In genomic region chr1:168439451-168440375, GRCh38 we compare ENCODE assay signal across 8 cellular contexts.
DNase-seq lines count a peak whose midpoint lies in the region; ATAC-seq and TF ChIP-seq lines count a peak whose summit lies in the region.

No MANE protein-coding gene starts in this region.

- H3K27me3 Mint-ChIP-seq in CD8-positive, alpha-beta T cell (ENCODE audit: low read depth), result no peaks in the 10 kb centered on the region
- H3K27me3 Mint-ChIP-seq in nephron (ENCODE audit: low read depth), result peaks cover 51% of the 10 kb centered on the region

- H3K27me3 ChIP-seq in CD8-positive, alpha-beta T cell (ENCODE audit: insufficient read depth, low read length), result no peaks in the 10 kb centered on the region

- H3K4me3 Mint-ChIP-seq in CD8-positive, alpha-beta T cell, result peak overlapping the region; percentile 83
- H3K4me3 Mint-ChIP-seq in nephron, result peak overlapping the region; percentile 12 to 39 (median 37)

- no peaks in the 10 kb centered on the region for H3K9me3 ChIP-seq in CD8-positive, alpha-beta T cell (ENCODE audit: low read length)

- peak; percentile 88 for ATAC-seq in CD8-positive, alpha-beta T cell
- ATAC-seq in GM19455 (IDR thresholded peaks at IDR 0.05; ENCODE audit: unreplicated experiment) (peak; percentile 70), esophagus mucosa (peak; percentile 76)

- H3K4me1 Mint-ChIP-seq in CD8-positive, alpha-beta T cell (ENCODE audit: low read depth), result peaks cover 58% of the 10 kb centered on the region
- peaks cover 11% of the 10 kb centered on the region for H3K4me1 Mint-ChIP-seq in nephron

- H3K27ac Mint-ChIP-seq in CD8-positive, alpha-beta T cell, result peak overlapping the region; percentile 90
- no peak overlapping the region for H3K27ac Mint-ChIP-seq in nephron

- peak; percentile 70 for TF ChIP-seq CTCF in CD8-positive, alpha-beta T cell (IDR thresholded peaks at IDR 0.05)
- TF ChIP-seq CTCF in nephron (IDR thresholded peaks at IDR 0.05; ENCODE audit: unreplicated experiment in 3 of 3), result peak; percentile 62 to 88 (median 66)

- H3K4me3 ChIP-seq in CD8-positive, alpha-beta T cell (ENCODE audit: low read depth, low read length), result peak overlapping the region; percentile 21

- intact Hi-C loops in CD8-positive, alpha-beta T cell (cut with DNase I, micrococcal nuclease), result loop anchor here (1.0 to 10.0 kb wide), 13 partner anchors 73 to 1108 kb away; partner anchors contain the start of genes ATP1B1 (in 2 of the 2), BLZF1 (in 1 of the 2) and NME7 (in 1 of the 2)

- no peaks in the 10 kb centered on the region for H3K36me3 Mint-ChIP-seq in CD8-positive, alpha-beta T cell
- no peaks in the 10 kb centered on the region for H3K36me3 Mint-ChIP-seq in nephron (ENCODE audit: low read depth)

- peak; percentile 69 to 90 (median 84) for DNase-seq in CD8-positive, alpha-beta T cell
- DNase-seq in HuH-7 (ENCODE audit: low spot score), result peak; percentile 74
- DNase-seq in OCI-M1 (lab: John Stamatoyannopoulos, UW), result peak; percentile 95
- DNase-seq in activated T-cell treated with anti-CD3 and anti-CD28 coated beads for 4 hours, result peak; percentile 79
- DNase-seq in stimulated activated naive CD4-positive, alpha-beta T cell (lab: John Stamatoyannopoulos, UW), result peak; percentile 51 to 87 (median 70)

- H3K4me1 ChIP-seq in CD8-positive, alpha-beta T cell (ENCODE audit: insufficient read depth, low read length), result peaks cover 46% of the 10 kb centered on the region

- H3K27ac ChIP-seq in CD8-positive, alpha-beta T cell (ENCODE audit: low read depth, low read length), result no peak overlapping the region

- no peaks in the 10 kb centered on the region for H3K9me3 Mint-ChIP-seq in CD8-positive, alpha-beta T cell
- no peaks in the 10 kb centered on the region for H3K9me3 Mint-ChIP-seq in nephron

- POLR2A ChIA-PET in CD8-positive, alpha-beta T cell (lab: Charles Lee), result interaction anchor here (0.7 to 2.1 kb wide), 9 partner anchors 17 to 908 kb away, joined by 3 to 11 read pairs (median 6); no protein-coding TSS in a partner anchor

- CTCF ChIA-PET in CD8-positive, alpha-beta T cell (lab: Charles Lee), result interaction anchor here (0.6 to 10.5 kb wide), 53 partner anchors 10 to 1272 kb away, joined by 3 to 109 read pairs (median 4); no protein-coding TSS in a partner anchor

- no peaks in the 10 kb centered on the region for H3K36me3 ChIP-seq in CD8-positive, alpha-beta T cell (ENCODE audit: insufficient read depth, low read length)
